In genomic region chr21:34882719-34883131, GRCh38 we compare ENCODE assay signal across 8 cellular contexts.
DNase-seq lines count a peak whose midpoint lies in the region; ATAC-seq, FAIRE-seq and TF ChIP-seq lines count a peak whose summit lies in the region.

No MANE protein-coding gene starts in this region.

- H3K4me2 ChIP-seq in A549 = peak overlapping the region; percentile 94

- peaks cover 59% of the 10 kb centered on the region for H3K4me1 ChIP-seq in A549

- H3K4me3 ChIP-seq in A549 = peak overlapping the region; percentile 72; the same call in 1 of the 3 replicates
- peak overlapping the region; percentile 79 to 93 for H3K4me3 ChIP-seq in foreskin fibroblast (ENCODE audit: low read depth in 1 of 2, low read length in 2 of 2)

- TF ChIP-seq POLR2A in A549 (IDR thresholded peaks at IDR 0.05; ENCODE audit: low read length) = no peak

- POLR2A ChIA-PET in A549 (lab: Yijun Ruan, JAX) = no interaction called here

- H3K27ac ChIP-seq in A549 = peak overlapping the region; percentile 93 to 100

- CTCF ChIA-PET in A549 (lab: Yijun Ruan, JAX) = interaction anchor here (0.7 kb wide), 1 partner anchor 49 kb away, joined by 3 read pairs; no protein-coding TSS in a partner anchor

- peak in 1 of 2 experiments; percentile 18; a peak in 1 of 6 replicates for ATAC-seq in A549

- no peaks in the 10 kb centered on the region for H3K9me3 ChIP-seq in A549

- TF ChIP-seq CTCF in A549 (IDR thresholded peaks at IDR 0.05) (no peak), GM20000 (IDR thresholded peaks at IDR 0.05; ENCODE audit: extremely low read depth, missing control alignments) (no peak), foreskin fibroblast (IDR thresholded peaks at IDR 0.05; ENCODE audit: low read depth, low read length) (no peak)

- no peak for TF ChIP-seq EP300 in A549 (IDR thresholded peaks at IDR 0.05)

- TF ChIP-seq RAD21 in A549 (conservative IDR thresholded peaks at IDR 0.05 in 1 of 2, IDR thresholded peaks at IDR 0.05 in 1 of 2) = no peak

- FAIRE-seq in A549 (lab: Jason Lieb, UNC) = no peak

- WGBS in A549 (ENCODE audit: missing lambda C conversion rate) = 21% methylated on average over 2 of the region's 2 CpGs

- no peak for DNase-seq in A549 (ENCODE audit: low read depth in 1 of 2, low spot score in 1 of 2)
- peak; percentile 47 for DNase-seq in GM20000 (ENCODE audit: low spot score)
- peak; percentile 42 for DNase-seq in RKO (ENCODE audit: low spot score)
- peak in 1 of 2 donors; percentile 41 for DNase-seq in foreskin fibroblast
- no peak for DNase-seq in NCI-H1694 treated with DMSO at 0.1 percent for 48 hours (lab: John Stamatoyannopoulos, UW)
- no peak for DNase-seq in stimulated activated CD4-positive, alpha-beta T cell treated with anti-CD3 and anti-CD28 coated beads, Interleukin-4, amount 100 ng/mL, for 4 hours
- DNase-seq in SW 1271 (lab: John Stamatoyannopoulos, UW) = no peak
- DNase-seq in NCI-H510A (lab: John Stamatoyannopoulos, UW) = no peak

TF ChIP-seq in A549, 52 proteins besides CTCF, POLR2A, EP300 and RAD21:
- TF ChIP-seq SREBF2 (IDR thresholded peaks at IDR 0.05) (no peak), JUNB (IDR thresholded peaks at IDR 0.05) (no peak), ZSCAN20 (CRISPR knock-in tag; IDR thresholded peaks at IDR 0.05) (no peak), TFCP2L1 (CRISPR knock-in tag; IDR thresholded peaks at IDR 0.05) (no peak), TP53 (CRISPR knock-in tag; IDR thresholded peaks at IDR 0.05) (no peak), MAZ (IDR thresholded peaks at IDR 0.05; ENCODE audit: borderline replicate concordance, low read depth, low read length) (no peak), RFX5 (IDR thresholded peaks at IDR 0.05) (no peak), FOSL2 (IDR thresholded peaks at IDR 0.05) (no peak), FOSL2 (CRISPR knock-in tag; IDR thresholded peaks at IDR 0.05) (no peak)

Comparison
In these comparisons a context has a peak if more than half of its experiments do, and no peak if none do; other contexts are left out.
1. DNase-seq: peak in GM20000 (single experiment) and RKO (single experiment); none in A549 (0 of 2), NCI-H1694 treated with DMSO at 0.1 percent for 48 hours (single experiment), stimulated activated CD4-positive, alpha-beta T cell treated with anti-CD3 and anti-CD28 coated beads, Interleukin-4, amount 100 ng/mL, for 4 hours (0 of 2), SW 1271 (0 of 2) and NCI-H510A (single experiment).